Comparison of ENCODE assay signal across 12 cellular contexts in the genomic region with DNA sequence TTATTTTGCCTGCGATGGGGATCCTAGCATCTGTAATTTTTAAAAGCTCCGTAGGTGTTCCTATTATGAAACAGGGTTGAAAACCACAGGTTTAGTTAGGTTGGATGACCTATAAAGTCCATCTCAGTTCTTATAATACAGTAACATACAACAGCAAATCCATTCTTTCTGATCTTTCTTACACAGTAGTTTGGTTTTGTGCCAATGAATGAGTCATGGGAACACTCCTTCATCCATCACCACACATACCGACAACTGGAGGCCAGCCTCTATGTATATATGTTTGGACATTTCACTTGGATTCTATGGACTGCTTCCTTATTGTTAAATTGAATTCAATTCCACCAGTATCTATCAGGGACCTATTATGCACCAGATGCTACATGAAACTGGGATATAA.
DNase-seq lines count a peak whose midpoint lies in the region; ATAC-seq, FAIRE-seq and TF ChIP-seq lines count a peak whose summit lies in the region.
"Had no signal": no experiment of that assay in that cellular context is flagged by ENCODE, and none has a peak within 500 bp of the region (broad histone marks: within the 10 kb centered on the region; RNA-seq: fewer than 3 reads in every experiment).

No MANE protein-coding gene starts in this region.

- ATAC-seq in HG03378 (IDR thresholded peaks at IDR 0.05; ENCODE audit: unreplicated experiment) = no peak
- ATAC-seq: activated T-cell treated with anti-CD3 and anti-CD28 coated beads, Interleukin-2, amount 50 U/mL, for 72 hours had no signal

- TF ChIP-seq POLR2A in transverse colon (IDR thresholded peaks at IDR 0.05) = no peak

- H3K4me3 ChIP-seq in transverse colon = no peak overlapping the region
- H3K4me3 ChIP-seq: cardiac muscle cell, heart right ventricle had no signal

- H3K27me3 ChIP-seq in transverse colon = no peaks in the 10 kb centered on the region
- H3K27me3 ChIP-seq: cardiac muscle cell, heart right ventricle had no signal

- FAIRE-seq in D721Med (lab: Jason Lieb, UNC) = no peak

- peaks cover 0 to 9% (median 2%) of the 10 kb centered on the region in 4 donors for H3K36me3 ChIP-seq in transverse colon
- H3K36me3 ChIP-seq: cardiac muscle cell, WERI-Rb-1 had no signal

- 43 to 64% methylated on average over 3 of the region's 3 CpGs for WGBS in transverse colon (ENCODE audit: low coverage in 1 of 2), 2 donors

- H3K27ac ChIP-seq in transverse colon = no peak overlapping the region
- H3K27ac ChIP-seq: cardiac muscle cell, heart right ventricle, WERI-Rb-1 had no signal

- in situ Hi-C loops in transverse colon (cut with MboI; ENCODE audit: low pct_ligation_motif_present in 1 of 4, low pct_unique_long_range_greater_than_20kb in 1 of 4, low sequenced_read_pairs in 3 of 4) = no loop called here

- H3K4me1 ChIP-seq in transverse colon = no peaks in the 10 kb centered on the region
- H3K4me1 ChIP-seq: heart right ventricle had no signal

- intact Hi-C loops in transverse colon (cut with DNase I; ENCODE audit: low total_unique reads) = no loop called here

- no peak for TF ChIP-seq EP300 in transverse colon (IDR thresholded peaks at IDR 0.05; ENCODE audit: low read depth)

- peak; percentile 11 for DNase-seq in GM03348 (ENCODE audit: low spot score)
- DNase-seq in NCI-H446 treated with DMSO at 0.1 percent for 48 hours (lab: John Stamatoyannopoulos, UW) = peak; percentile 46
- peak; percentile 76 for DNase-seq in dermis blood vessel endothelial cell
- peak; percentile 68 to 82 for DNase-seq in lung microvascular endothelial cell (ENCODE audit: low read depth in 2 of 2)
- DNase-seq in NK-92 treated with Interleukin-12 subunit alpha and Interleukin-12 subunit beta, amount 100 ng/mL, for 24 hours (lab: John Stamatoyannopoulos, UW) = no peak
- DNase-seq in transverse colon = no peak
- no peak for DNase-seq in D721Med (ENCODE audit: insufficient read length, low spot score)
- DNase-seq: activated T-cell treated with anti-CD3 and anti-CD28 coated beads, Interleukin-2, amount 50 U/mL, for 72 hours; heart right ventricle; WERI-Rb-1 had no signal

- no peaks in the 10 kb centered on the region for H3K9me3 ChIP-seq in transverse colon
- H3K9me3 ChIP-seq: heart right ventricle had no signal

- TF ChIP-seq CTCF in transverse colon (IDR thresholded peaks at IDR 0.05) = no peak
- TF ChIP-seq CTCF in D721Med (IDR thresholded peaks at IDR 0.05; ENCODE audit: insufficient read depth, missing control alignments) = no peak

Comparison
In these comparisons a context has a peak if more than half of its experiments do, and no peak if none do; other contexts are left out.
1. DNase-seq: peak in GM03348 (single experiment), NCI-H446 treated with DMSO at 0.1 percent for 48 hours (single experiment), dermis blood vessel endothelial cell (single experiment) and lung microvascular endothelial cell (2 of 2); none in NK-92 treated with Interleukin-12 subunit alpha and Interleukin-12 subunit beta, amount 100 ng/mL, for 24 hours (single experiment), transverse colon (single experiment) and D721Med (single experiment).